18 cellular contexts compared by ENCODE assay signal in the genomic region with DNA sequence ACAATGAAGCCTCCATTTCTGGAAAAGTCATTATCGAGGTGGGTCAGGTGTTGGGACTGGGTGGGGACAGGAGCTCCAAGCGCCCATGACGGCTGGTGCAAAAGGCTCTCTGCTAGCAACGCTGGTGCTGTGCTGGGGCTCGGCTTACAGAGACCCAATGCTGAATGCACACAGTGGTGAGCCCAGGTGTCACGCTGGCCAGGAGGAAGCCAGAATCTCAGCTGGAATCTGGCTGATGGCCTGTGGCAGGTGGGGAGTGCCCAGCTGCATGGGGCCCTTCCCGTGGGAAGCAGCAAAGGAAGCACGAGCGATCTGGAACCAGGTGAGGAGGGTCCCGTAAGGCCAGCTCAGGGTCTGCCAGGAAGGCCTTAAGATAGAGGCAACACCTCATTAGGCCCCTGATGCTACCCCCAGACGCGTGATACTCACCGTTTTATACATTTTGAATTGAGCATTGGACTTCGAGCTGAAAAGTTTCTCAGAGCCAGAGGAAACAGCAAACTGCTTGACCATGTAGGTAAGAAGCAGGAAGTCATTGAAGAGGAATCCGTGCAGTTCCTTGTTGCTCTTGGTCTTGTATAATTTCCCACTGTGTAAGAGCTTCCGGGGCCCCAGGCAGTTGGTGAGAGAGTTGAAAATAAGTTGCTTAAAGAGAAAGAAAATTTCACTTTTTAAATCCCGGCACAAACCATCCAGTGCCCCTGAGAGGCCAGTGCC.
"Had no signal": no experiment of that assay in that cellular context is flagged by ENCODE, and none has a peak within 500 bp of the region (broad histone marks: within the 10 kb centered on the region; RNA-seq: fewer than 3 reads in every experiment).

No MANE protein-coding gene starts in this region.

- H3K9me3 Mint-ChIP-seq: activated CD4-positive, alpha-beta T cell treated with anti-CD3 and anti-CD28 coated beads, Interleukin-2, amount 10 ng/mL, durations not matched to agents 7 days and 5 days; activated naive CD8-positive, alpha-beta T cell treated with anti-CD3 and anti-CD28 coated beads, Interleukin-2, amount 50 U/mL, for 24 hours; activated T-helper 17 cell treated with anti-CD3 and anti-CD28 coated beads, Interleukin-2, amount 50 U/mL, for 72 hours; naive B cell had no signal

- DNase-seq: activated CD4-positive, alpha-beta T cell treated with anti-CD3 and anti-CD28 coated beads, Interleukin-2, amount 10 ng/mL, durations not matched to agents 7 days and 5 days; activated CD4-positive, CD25-positive, alpha-beta regulatory T cell; activated naive CD4-positive, alpha-beta T cell treated with Interleukin-2 at 50 U/mL for 16 hours; activated naive CD8-positive, alpha-beta T cell treated with anti-CD3 and anti-CD28 coated beads, Interleukin-2, amount 50 U/mL, for 24 hours; activated T-cell treated with anti-CD3 and anti-CD28 coated beads for 4 hours; aorta; effector CD8-positive, alpha-beta T cell; naive B cell; nucleus accumbens; small intestine; stimulated activated CD4-positive, alpha-beta T cell treated with anti-CD3 and anti-CD28 coated beads, Interleukin-4, amount 100 ng/mL, for 4 hours; stimulated activated CD8-positive, alpha-beta memory T cell treated with anti-CD3 and anti-CD28 coated beads, Interleukin-4, amount 100 ng/mL, for 48 hours; stimulated activated naive CD4-positive, alpha-beta T cell treated with Interleukin-2 at 50 U/mL for 16 hours; substantia nigra; uterus had no signal

- H3K4me1 Mint-ChIP-seq: activated CD4-positive, alpha-beta T cell treated with anti-CD3 and anti-CD28 coated beads, Interleukin-2, amount 10 ng/mL, durations not matched to agents 7 days and 5 days; activated naive CD8-positive, alpha-beta T cell treated with anti-CD3 and anti-CD28 coated beads, Interleukin-2, amount 50 U/mL, for 24 hours; activated T-helper 17 cell treated with anti-CD3 and anti-CD28 coated beads, Interleukin-2, amount 50 U/mL, for 72 hours had no signal

- H3K27ac Mint-ChIP-seq: activated CD4-positive, alpha-beta T cell treated with anti-CD3 and anti-CD28 coated beads, Interleukin-2, amount 10 ng/mL, durations not matched to agents 7 days and 5 days; activated naive CD8-positive, alpha-beta T cell treated with anti-CD3 and anti-CD28 coated beads, Interleukin-2, amount 50 U/mL, for 24 hours; activated T-helper 17 cell treated with anti-CD3 and anti-CD28 coated beads, Interleukin-2, amount 50 U/mL, for 72 hours had no signal

- H3K4me3 Mint-ChIP-seq: activated CD4-positive, alpha-beta T cell treated with anti-CD3 and anti-CD28 coated beads, Interleukin-2, amount 10 ng/mL, durations not matched to agents 7 days and 5 days; activated naive CD8-positive, alpha-beta T cell treated with anti-CD3 and anti-CD28 coated beads, Interleukin-2, amount 50 U/mL, for 24 hours; activated T-helper 17 cell treated with anti-CD3 and anti-CD28 coated beads, Interleukin-2, amount 50 U/mL, for 72 hours; naive B cell had no signal

- ATAC-seq: activated naive CD8-positive, alpha-beta T cell treated with anti-CD3 and anti-CD28 coated beads, Interleukin-2, amount 50 U/mL, for 24 hours; activated T-helper 17 cell treated with anti-CD3 and anti-CD28 coated beads, Interleukin-2, amount 50 U/mL, for 72 hours; left lobe of liver had no signal

- H3K27me3 Mint-ChIP-seq: activated CD4-positive, alpha-beta T cell treated with anti-CD3 and anti-CD28 coated beads, Interleukin-2, amount 10 ng/mL, durations not matched to agents 7 days and 5 days; activated naive CD8-positive, alpha-beta T cell treated with anti-CD3 and anti-CD28 coated beads, Interleukin-2, amount 50 U/mL, for 24 hours; activated T-helper 17 cell treated with anti-CD3 and anti-CD28 coated beads, Interleukin-2, amount 50 U/mL, for 72 hours; naive B cell; progenitor cell of endocrine pancreas had no signal
